Comparison of ENCODE assay signal across 16 cellular contexts in genomic region chr5:159449925-159450324, GRCh38.
DNase-seq lines count a peak whose midpoint lies in the region; ATAC-seq and TF ChIP-seq lines count a peak whose summit lies in the region.
"Had no signal": no experiment of that assay in that cellular context is flagged by ENCODE, and none has a peak within 500 bp of the region (broad histone marks: within the 10 kb centered on the region; RNA-seq: fewer than 3 reads in every experiment).

No MANE protein-coding gene starts in this region.

- DNase-seq in left ventricle myocardium inferior (no peak), Right ventricle myocardium inferior (ENCODE audit: missing footprints) (no peak), fibroblast of the aortic adventitia (ENCODE audit: low read depth) (peak; percentile 18), NCI-H1105 (lab: John Stamatoyannopoulos, UW) (no peak), AG08395 (ENCODE audit: low spot score) (no peak)
- no peak for DNase-seq in stimulated activated naive CD4-positive, alpha-beta T cell treated with Interleukin-2 at 50 U/mL for 16 hours (lab: John Stamatoyannopoulos, UW)
- DNase-seq: activated CD4-positive, alpha-beta T cell treated with anti-CD3 and anti-CD28 coated beads for 48 hours; CD4-positive, CD25-positive, alpha-beta regulatory T cell; DMS79 treated with DMSO at 0.1 percent for 48 hours; immature natural killer cell; NCI-H2029 treated with DMSO at 0.1 percent for 48 hours; NCI-H510A had no signal

- no peak overlapping the region for H3K4me3 ChIP-seq in left ventricle myocardium inferior
- H3K4me3 ChIP-seq in fibroblast of the aortic adventitia (ENCODE audit: low read depth, low read length): no peak overlapping the region
- H3K4me3 ChIP-seq: tibial nerve had no signal

- H3K9me3 ChIP-seq in left ventricle myocardium inferior (replicated peaks): no peaks in the 10 kb centered on the region
- H3K9me3 ChIP-seq: tibial nerve had no signal

- H3K27me3 ChIP-seq in left ventricle myocardium inferior (ENCODE audit: low read depth): no peaks in the 10 kb centered on the region
- H3K27me3 ChIP-seq: tibial nerve had no signal

- TF ChIP-seq CTCF in left ventricle myocardium inferior (IDR thresholded peaks at IDR 0.05; ENCODE audit: borderline replicate concordance): no peak
- no peak for TF ChIP-seq CTCF in fibroblast of the aortic adventitia (IDR thresholded peaks at IDR 0.05; ENCODE audit: insufficient read depth, low read length)

- peaks cover 22% of the 10 kb centered on the region for H3K4me1 ChIP-seq in left ventricle myocardium inferior
- H3K4me1 ChIP-seq: tibial nerve had no signal

- intact Hi-C loops in left ventricle myocardium inferior (cut with micrococcal nuclease) (loop anchor here (10.0 kb wide), 1 partner anchor 465 kb away; the partner anchor contains the start of gene ADRA1B), Right ventricle myocardium inferior (cut with DNase I) (loop anchor here (2.0 to 10.0 kb wide), 3 partner anchors 61 to 325 kb away; no protein-coding TSS in a partner anchor)

- ATAC-seq in Right ventricle myocardium inferior (no peak), SK-N-SH treated with all-trans-retinoic acid at 6 μM for 48 hours (peak; percentile 24), HG02610 (IDR thresholded peaks at IDR 0.05; ENCODE audit: unreplicated experiment) (no peak)
- ATAC-seq: stimulated activated effector memory CD8-positive, alpha-beta T cell treated with anti-CD3 and anti-CD28 coated beads, Interleukin-12 subunit alpha, Interleukin-12 subunit beta, amount 100 ng/mL, for 72 hours had no signal

- peak overlapping the region; percentile 81 for H3K27ac ChIP-seq in left ventricle myocardium inferior (replicated peaks)
- H3K27ac ChIP-seq: tibial nerve had no signal

- H3K36me3 ChIP-seq in left ventricle myocardium inferior: no peaks in the 10 kb centered on the region
- H3K36me3 ChIP-seq: tibial nerve had no signal

TF ChIP-seq in SK-N-SH treated with all-trans-retinoic acid at 6 μM for 48 hours, 23 proteins besides CTCF, POLR2A, EP300 and RAD21:
- no peak for TF ChIP-seq GLIS3 (CRISPR knock-in tag; IDR thresholded peaks at IDR 0.05)
- TF ChIP-seq CREB5 (CRISPR knock-in tag; IDR thresholded peaks at IDR 0.05; ENCODE audit: low read depth): no peak
